In the genomic region with DNA sequence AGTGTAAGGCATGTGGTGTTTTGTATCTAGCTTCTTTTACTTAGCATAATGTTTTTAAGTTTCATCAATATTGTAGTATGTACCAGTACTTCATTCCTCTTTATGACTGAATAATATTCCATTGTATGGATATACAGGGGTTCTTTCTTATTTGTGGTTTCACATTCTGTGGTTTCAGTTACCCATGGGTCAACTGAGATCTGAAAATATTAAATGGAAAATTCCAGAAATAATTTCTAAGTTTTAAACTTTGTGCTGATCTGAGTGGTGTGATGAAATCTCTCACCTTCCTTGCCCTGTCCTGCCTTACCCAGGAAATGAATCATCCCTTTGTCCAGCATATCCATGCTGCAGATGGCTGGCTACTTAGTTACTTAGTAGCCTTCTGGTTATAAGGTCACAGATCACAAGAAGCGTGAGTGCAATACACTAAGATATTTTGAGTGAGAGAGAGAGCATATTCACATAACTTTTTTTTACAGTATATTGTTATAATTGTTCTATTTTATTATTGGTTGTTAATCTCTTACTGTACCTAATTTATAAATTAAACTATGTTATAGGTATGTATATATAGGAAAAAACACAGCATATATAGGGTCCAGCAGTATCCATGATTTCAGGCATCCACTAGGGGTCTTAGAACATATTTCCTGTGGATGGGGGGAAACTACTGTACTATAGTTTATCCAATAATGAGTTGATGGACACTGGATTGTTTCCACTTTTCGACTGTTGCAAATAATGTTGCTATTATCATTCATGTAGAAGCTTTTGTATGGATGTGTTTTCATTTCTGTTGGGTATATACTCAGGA, we compare ENCODE assay signal across 14 cellular contexts. TPM values are rescaled to one million over a fixed set of nuclear protein-coding genes. Genes with fewer than 3 reads are reported as not detected.
DNase-seq lines count a peak whose midpoint lies in the region; TF ChIP-seq lines count a peak whose summit lies in the region.
"Had no signal": no experiment of that assay in that cellular context is flagged by ENCODE, and none has a peak within 500 bp of the region (broad histone marks: within the 10 kb centered on the region; RNA-seq: fewer than 3 reads in every experiment).

No MANE protein-coding gene starts in this region.

- peaks cover 16% of the 10 kb centered on the region; the same call in 1 of the 2 replicates for H3K4me1 ChIP-seq in PC-9 (replicated peaks; ENCODE audit: insufficient read depth)

- TF ChIP-seq CTCF in PC-9 (conservative IDR thresholded peaks at IDR 0.05) = no peak
- peak; percentile 20 for TF ChIP-seq CTCF in epithelial cell of proximal tubule (conservative IDR thresholded peaks at IDR 0.05; ENCODE audit: low read depth, low read length)
- no peak for TF ChIP-seq CTCF in nephron progenitor cell (IDR thresholded peaks at IDR 0.05)
- no peak for TF ChIP-seq CTCF in GM10266 (IDR thresholded peaks at IDR 0.05; ENCODE audit: control insufficient read depth, insufficient read depth, low read depth, missing control alignments)

- H3K27ac Mint-ChIP-seq in nephron progenitor cell = peak overlapping the region; percentile 30
- H3K27ac Mint-ChIP-seq: dendritic cell treated with granulocyte-macrophage colony-stimulating factor and Interleukin-4, amounts not matched to agents 40 ng/mL and 50 ng/mL, for 4 days; T-cell had no signal

- CTCF ChIA-PET in PC-9 (lab: Charles Lee) = no interaction called here

- H3K27ac ChIP-seq in PC-9 = peak overlapping the region; percentile 85
- H3K27ac ChIP-seq: left ventricle myocardium inferior had no signal

- H3K9me3 ChIP-seq in PC-9 (ENCODE audit: insufficient read depth, low read depth) = peaks cover 18% of the 10 kb centered on the region
- H3K9me3 ChIP-seq: left ventricle myocardium inferior had no signal

- peaks cover 37% of the 10 kb centered on the region for H3K4me1 Mint-ChIP-seq in nephron progenitor cell

- no peak overlapping the region for H2AFZ ChIP-seq in PC-9

- H3F3A ChIP-seq in PC-9 (ENCODE audit: insufficient read depth, low read depth) = peaks cover 39% of the 10 kb centered on the region

- BruUV-seq in PC-9 (replicated peaks; lab: Mats Ljungman, UMichigan) = no TSS peak

- H3K36me3 ChIP-seq in PC-9 (ENCODE audit: low read depth) = peaks cover 60% of the 10 kb centered on the region

- no peaks in the 10 kb centered on the region for H3K27me3 ChIP-seq in PC-9 (ENCODE audit: insufficient read depth, low read depth)

- H3K4me3 Mint-ChIP-seq in nephron progenitor cell = no peak overlapping the region
- H3K4me3 Mint-ChIP-seq: dendritic cell treated with granulocyte-macrophage colony-stimulating factor and Interleukin-4, amounts not matched to agents 40 ng/mL and 50 ng/mL, for 4 days; T-cell had no signal

- no peaks in the 10 kb centered on the region for H4K20me1 ChIP-seq in PC-9 (ENCODE audit: insufficient read depth)

- H3K4me3 ChIP-seq in PC-9 = no peak overlapping the region
- H3K4me3 ChIP-seq in epithelial cell of proximal tubule (ENCODE audit: low read depth, low read length) = peak overlapping the region; percentile 22
- H3K4me3 ChIP-seq: left ventricle myocardium inferior, smooth muscle cell had no signal

- H3K9me2 ChIP-seq in PC-9 (ENCODE audit: insufficient read depth) = no peaks in the 10 kb centered on the region

- intact Hi-C loops in PC-9 (cut with micrococcal nuclease; ENCODE audit: unreplicated experiment) = no loop called here

- H3K36me3 Mint-ChIP-seq in nephron progenitor cell (ENCODE audit: low read depth) = peaks cover 52% of the 10 kb centered on the region

- H3K79me2 ChIP-seq in PC-9 (ENCODE audit: low read depth) = peaks cover 69% of the 10 kb centered on the region

- no peaks in the 10 kb centered on the region for H3K27me3 Mint-ChIP-seq in nephron progenitor cell (ENCODE audit: low read depth, poor library complexity)
- H3K27me3 Mint-ChIP-seq: dendritic cell treated with granulocyte-macrophage colony-stimulating factor and Interleukin-4, amounts not matched to agents 40 ng/mL and 50 ng/mL, for 4 days; T-cell had no signal

- H3K9me3 Mint-ChIP-seq in nephron progenitor cell = no peaks in the 10 kb centered on the region
- H3K9me3 Mint-ChIP-seq: dendritic cell treated with granulocyte-macrophage colony-stimulating factor and Interleukin-4, amounts not matched to agents 40 ng/mL and 50 ng/mL, for 4 days; T-cell had no signal

- H3K4me2 ChIP-seq in PC-9 = peak overlapping the region; percentile 16; the same call in 1 of the 2 replicates
- H3K4me2 ChIP-seq: smooth muscle cell had no signal

- POLR2A ChIA-PET in PC-9 (lab: Charles Lee; ENCODE audit: unreplicated experiment) = no interaction called here

- DNase-seq in GM04504 (ENCODE audit: low read depth) (peak; percentile 28), PC-9 (peak; percentile 22 to 82), epithelial cell of proximal tubule (ENCODE audit: low read depth) (peak; percentile 85), nephron progenitor cell (no peak), GM10266 (ENCODE audit: extremely low spot score) (no peak), cerebellar nuclear complex (lab: John Stamatoyannopoulos, UW) (no peak), activated gamma-delta T cell treated with Interleukin-2 at 50 U/mL for 16 hours (no peak), NOMO-1 treated with dmso at 0.1 percent for 144 hours (lab: John Stamatoyannopoulos, UW; ENCODE audit: unreplicated experiment) (no peak)
- DNase-seq: left ventricle myocardium inferior; stimulated activated naive CD4-positive, alpha-beta T cell; T-cell had no signal

RNA-seq across cellular contexts. Expression of a gene that starts 59.6 kb away (rescaled TPM):
- total RNA-seq in PC-9 (2021) = not detected in 2 replicates
- total RNA-seq in epithelial cell of proximal tubule = not detected in 2 replicates
- total RNA-seq: Daoy, left ventricle myocardium inferior, smooth muscle cell, T-cell had no signal

Comparison
In these comparisons a context has a peak if more than half of its experiments do, and no peak if none do; other contexts are left out.
1. DNase-seq: peak in GM04504 (single experiment), PC-9 (2 of 2) and epithelial cell of proximal tubule (single experiment); none in nephron progenitor cell (single experiment), GM10266 (single experiment), cerebellar nuclear complex (0 of 2), activated gamma-delta T cell treated with Interleukin-2 at 50 U/mL for 16 hours (single experiment) and NOMO-1 treated with dmso at 0.1 percent for 144 hours (single experiment).